In the genomic region with DNA sequence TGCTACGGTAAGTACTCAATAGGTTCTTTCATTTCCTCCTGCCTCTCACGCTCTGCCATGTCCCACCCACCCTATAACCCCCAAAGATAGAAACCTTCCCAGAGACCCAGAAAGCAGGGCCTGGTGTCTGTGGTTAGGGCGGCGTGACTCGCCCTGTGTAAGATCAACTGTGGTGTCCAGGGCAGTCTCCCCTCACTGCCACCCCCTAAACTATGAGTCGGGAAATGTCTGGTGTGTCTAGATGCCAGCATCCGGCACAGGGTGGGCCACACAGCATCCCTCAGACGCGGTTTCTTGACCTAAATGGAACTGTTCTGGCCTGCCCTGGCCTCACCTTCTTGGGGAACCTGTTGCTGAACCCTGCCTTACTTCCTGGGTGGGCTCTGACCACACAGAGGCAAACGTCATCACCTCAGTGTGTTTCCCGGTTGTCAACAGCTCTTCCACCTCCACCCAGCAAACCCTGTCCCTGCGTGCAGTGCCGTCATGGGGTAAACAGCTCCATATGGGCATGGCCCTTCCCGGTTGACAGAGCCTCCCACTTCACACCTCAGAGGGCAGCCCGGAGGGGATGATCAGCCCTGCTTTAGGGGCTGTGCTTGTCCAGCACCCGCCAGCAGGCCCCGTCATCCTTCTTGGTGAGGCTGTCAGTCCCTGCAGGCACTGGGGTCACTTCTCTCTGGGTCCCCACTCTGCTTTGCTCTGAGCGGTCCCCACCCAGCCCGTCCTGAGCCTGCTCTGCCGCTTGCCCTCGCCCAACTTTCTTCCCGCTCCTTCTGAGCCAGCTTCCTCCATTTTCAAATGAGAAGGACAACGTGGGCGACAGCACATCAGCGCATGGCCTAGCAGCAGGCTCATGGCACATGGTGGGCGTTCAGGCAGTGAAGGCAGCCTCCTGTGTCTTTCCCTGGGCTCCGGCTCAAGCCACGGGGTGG, we compare ENCODE assay signal across 1 cellular context.
TF ChIP-seq lines count a peak whose summit lies in the region.

No MANE protein-coding gene starts in this region.

TF ChIP-seq in H1, 55 proteins besides CTCF, POLR2A, EP300 and RAD21:
- TF ChIP-seq, protein P1, sequence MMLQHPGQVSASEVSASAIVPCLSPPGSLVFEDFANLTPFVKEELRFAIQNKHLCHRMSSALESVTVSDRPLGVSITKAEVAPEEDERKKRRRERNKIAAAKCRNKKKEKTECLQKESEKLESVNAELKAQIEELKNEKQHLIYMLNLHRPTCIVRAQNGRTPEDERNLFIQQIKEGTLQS (IDR thresholded peaks at IDR 0.05; ENCODE audit: insufficient read depth, low read depth, low read length), result no peak
- TF ChIP-seq, protein P2, sequence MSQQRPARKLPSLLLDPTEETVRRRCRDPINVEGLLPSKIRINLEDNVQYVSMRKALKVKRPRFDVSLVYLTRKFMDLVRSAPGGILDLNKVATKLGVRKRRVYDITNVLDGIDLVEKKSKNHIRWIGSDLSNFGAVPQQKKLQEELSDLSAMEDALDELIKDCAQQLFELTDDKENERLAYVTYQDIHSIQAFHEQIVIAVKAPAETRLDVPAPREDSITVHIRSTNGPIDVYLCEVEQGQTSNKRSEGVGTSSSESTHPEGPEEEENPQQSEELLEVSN (IDR thresholded peaks at IDR 0.05), result peak; percentile 83
- no peak for TF ChIP-seq SIN3A (conservative IDR thresholded peaks at IDR 0.05 in 1 of 2, IDR thresholded peaks at IDR 0.05 in 1 of 2; ENCODE audit: low read depth in 1 of 2, low read length in 2 of 2)
- TF ChIP-seq, protein P3, sequence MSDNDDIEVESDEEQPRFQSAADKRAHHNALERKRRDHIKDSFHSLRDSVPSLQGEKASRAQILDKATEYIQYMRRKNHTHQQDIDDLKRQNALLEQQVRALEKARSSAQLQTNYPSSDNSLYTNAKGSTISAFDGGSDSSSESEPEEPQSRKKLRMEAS (IDR thresholded peaks at IDR 0.05), result peak; percentile 58; the same call in 1 of the 2 replicates
